ENCODE assay signal across 8 cellular contexts in the genomic region with DNA sequence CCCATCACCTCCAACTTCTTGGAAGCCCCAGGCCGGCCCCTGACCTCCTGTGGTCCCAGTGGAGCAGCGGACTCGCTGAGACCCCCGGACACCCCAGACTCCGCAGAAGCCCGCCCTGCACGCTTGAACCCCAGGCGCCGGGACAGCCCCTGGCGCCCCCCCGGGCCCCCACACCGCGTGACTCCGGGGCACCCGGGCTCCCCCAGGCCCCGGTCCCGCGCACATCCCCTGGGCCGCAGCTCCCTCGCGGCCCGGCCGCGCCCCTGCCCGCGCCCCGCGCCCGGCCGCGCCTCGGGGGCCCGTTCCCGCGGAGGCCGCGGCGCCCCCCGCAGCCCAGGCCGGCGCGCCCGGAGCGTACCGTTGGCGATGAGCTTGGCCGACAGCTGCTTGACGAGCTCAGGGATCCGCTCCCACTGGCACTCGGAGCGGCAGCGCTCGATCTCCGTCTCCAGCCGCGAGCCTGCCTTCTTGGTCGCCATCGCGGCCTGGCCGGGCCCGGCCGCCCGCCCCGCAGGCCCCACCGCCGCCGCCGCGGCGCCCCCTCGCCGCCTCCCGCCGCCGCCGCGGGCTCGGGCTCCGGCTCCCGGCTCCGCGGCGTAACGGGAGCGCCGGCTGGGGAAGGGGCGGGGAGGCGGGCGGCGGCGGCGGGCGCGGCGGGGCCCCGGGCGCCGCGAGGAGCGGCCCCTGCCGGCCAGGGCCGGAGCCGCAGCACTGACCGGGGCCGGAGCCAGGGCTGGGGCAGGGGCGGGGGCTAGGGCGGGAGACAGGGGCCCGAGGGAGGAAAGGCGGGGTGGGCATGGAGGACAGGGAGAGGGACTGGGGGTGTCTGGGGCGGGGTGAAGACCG. TPM values are rescaled to one million over a fixed set of nuclear protein-coding genes. Genes with fewer than 3 reads are reported as not detected.
DNase-seq lines count a peak whose midpoint lies in the region; ATAC-seq and TF ChIP-seq lines count a peak whose summit lies in the region.

A gene with protein sequence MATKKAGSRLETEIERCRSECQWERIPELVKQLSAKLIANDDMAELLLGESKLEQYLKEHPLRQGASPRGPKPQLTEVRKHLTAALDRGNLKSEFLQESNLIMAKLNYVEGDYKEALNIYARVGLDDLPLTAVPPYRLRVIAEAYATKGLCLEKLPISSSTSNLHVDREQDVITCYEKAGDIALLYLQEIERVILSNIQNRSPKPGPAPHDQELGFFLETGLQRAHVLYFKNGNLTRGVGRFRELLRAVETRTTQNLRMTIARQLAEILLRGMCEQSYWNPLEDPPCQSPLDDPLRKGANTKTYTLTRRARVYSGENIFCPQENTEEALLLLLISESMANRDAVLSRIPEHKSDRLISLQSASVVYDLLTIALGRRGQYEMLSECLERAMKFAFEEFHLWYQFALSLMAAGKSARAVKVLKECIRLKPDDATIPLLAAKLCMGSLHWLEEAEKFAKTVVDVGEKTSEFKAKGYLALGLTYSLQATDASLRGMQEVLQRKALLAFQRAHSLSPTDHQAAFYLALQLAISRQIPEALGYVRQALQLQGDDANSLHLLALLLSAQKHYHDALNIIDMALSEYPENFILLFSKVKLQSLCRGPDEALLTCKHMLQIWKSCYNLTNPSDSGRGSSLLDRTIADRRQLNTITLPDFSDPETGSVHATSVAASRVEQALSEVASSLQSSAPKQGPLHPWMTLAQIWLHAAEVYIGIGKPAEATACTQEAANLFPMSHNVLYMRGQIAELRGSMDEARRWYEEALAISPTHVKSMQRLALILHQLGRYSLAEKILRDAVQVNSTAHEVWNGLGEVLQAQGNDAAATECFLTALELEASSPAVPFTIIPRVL (minus strand): TSS at position 614 of the 846 bp plus-strand sequence. CDS start 135 bp downstream, at position 479.

- H3K4me1 Mint-ChIP-seq in effector memory CD8-positive, alpha-beta T cell (ENCODE audit: low read depth in 2 of 2): peaks cover 16% of the 10 kb centered on the region in 2 donors
- peaks cover 4% of the 10 kb centered on the region for H3K4me1 Mint-ChIP-seq in memory B cell

- peak; percentile 73 for ATAC-seq in GM18868 (IDR thresholded peaks at IDR 0.05; ENCODE audit: unreplicated experiment)
- peak; percentile 44 for ATAC-seq in HG03571 (IDR thresholded peaks at IDR 0.05; ENCODE audit: unreplicated experiment)
- ATAC-seq in effector memory CD8-positive, alpha-beta T cell (replicated peaks): peak; percentile 38
- peak; percentile 82 for ATAC-seq in memory B cell (ENCODE audit: low read depth)

- H3K4me3 Mint-ChIP-seq in effector memory CD8-positive, alpha-beta T cell: peak within 1 kb of the TSS; percentile 75 to 76
- H3K4me3 Mint-ChIP-seq in memory B cell: peak within 1 kb of the TSS; percentile 70

- H3K27ac Mint-ChIP-seq in effector memory CD8-positive, alpha-beta T cell: peak within 1 kb of the TSS in 1 of 2 donors; percentile 28
- H3K27ac Mint-ChIP-seq in memory B cell: no peak within 1 kb of the TSS

- peaks cover 0 to 10% of the 10 kb centered on the region in 2 donors for H3K27me3 Mint-ChIP-seq in effector memory CD8-positive, alpha-beta T cell
- H3K27me3 Mint-ChIP-seq in memory B cell: peaks cover 11% of the 10 kb centered on the region

- no peaks in the 10 kb centered on the region for H3K9me3 Mint-ChIP-seq in effector memory CD8-positive, alpha-beta T cell
- H3K9me3 Mint-ChIP-seq in memory B cell: no peaks in the 10 kb centered on the region

- peak; percentile 96 for DNase-seq in AG20443 (ENCODE audit: low spot score)
- DNase-seq in UCSD-AML1 (lab: John Stamatoyannopoulos, UW; ENCODE audit: unreplicated experiment): peak; percentile 54
- peak in 1 of 3 experiments; percentile 14 for DNase-seq in effector memory CD8-positive, alpha-beta T cell
- DNase-seq in memory B cell (ENCODE audit: low spot score in 2 of 2): peak; percentile 12 to 35
- DNase-seq in putamen (ENCODE audit: low spot score): no peak

- H3K36me3 Mint-ChIP-seq in effector memory CD8-positive, alpha-beta T cell (ENCODE audit: insufficient read depth): peaks cover 8% of the 10 kb centered on the region
- H3K36me3 Mint-ChIP-seq in memory B cell: no peaks in the 10 kb centered on the region

- TF ChIP-seq CTCF in subcutaneous adipose tissue (IDR thresholded peaks at IDR 0.05; ENCODE audit: low read depth): no peak

RNA-seq across cellular contexts. Expression of the gene that starts here (rescaled TPM):
- total RNA-seq in subcutaneous adipose tissue: 10 to 100 TPM; 31.0 to 49.7 (median 45.1) TPM
